Comparison of ENCODE assay signal across 26 cellular contexts in genomic region chr3:35201221-35201620, GRCh38.
"Had no signal": no experiment of that assay in that cellular context is flagged by ENCODE, and none has a peak within 500 bp of the region (broad histone marks: within the 10 kb centered on the region; RNA-seq: fewer than 3 reads in every experiment).

No MANE protein-coding gene starts in this region.

- H3K27ac Mint-ChIP-seq: activated CD4-positive, alpha-beta memory T cell treated with anti-CD3 and anti-CD28 coated beads for 36 hours; activated CD4-positive, alpha-beta T cell treated with anti-CD3 and anti-CD28 coated beads for 36 hours; activated CD4-positive, alpha-beta T cell treated with anti-CD3 and anti-CD28 coated beads, Interleukin-2, amount 10 ng/mL, durations not matched to agents 24 days and 14 days; activated CD8-positive, alpha-beta memory T cell treated with anti-CD3 and anti-CD28 coated beads, Interleukin-2, amount 10 ng/mL, durations not matched to agents 7 days and 5 days; activated CD8-positive, alpha-beta T cell treated with anti-CD3 and anti-CD28 coated beads, Interleukin-2, amount 10 ng/mL, durations not matched to agents 7 days and 5 days; activated naive CD4-positive, alpha-beta T cell treated with anti-CD3 and anti-CD28 coated beads for 36 hours; activated naive CD4-positive, alpha-beta T cell treated with anti-CD3 and anti-CD28 coated beads, Interleukin-2, amount 50 U/mL, for 72 hours; activated naive CD8-positive, alpha-beta T cell treated with anti-CD3 and anti-CD28 coated beads, Interleukin-2, amount 10 ng/mL, durations not matched to agents 7 days and 5 days; activated T-helper 1 cell treated with anti-CD3 and anti-CD28 coated beads, Interleukin-12 subunit alpha, Interleukin-12 subunit beta, Interleukin-2, Interleukin-4 antibody, amounts not matched to agents 30 ng/mL and 10 ng/mL and 1 ng/mL, durations not matched to agents 14 hours and 24 hours and 36 hours; activated T-helper 2 cell treated with anti-CD3 and anti-CD28 coated beads, Interferon-gamma antibody, Interleukin-2, Interleukin-4, amounts not matched to agents 10 μg/mL and 5 μg/mL and 100 μg/mL, durations not matched to agents 14 hours and 24 hours and 36 hours had no signal

- H3K27me3 Mint-ChIP-seq: activated CD4-positive, alpha-beta memory T cell treated with anti-CD3 and anti-CD28 coated beads for 36 hours; activated CD4-positive, alpha-beta T cell treated with anti-CD3 and anti-CD28 coated beads for 36 hours; activated CD4-positive, alpha-beta T cell treated with anti-CD3 and anti-CD28 coated beads, Interleukin-2, amount 10 ng/mL, durations not matched to agents 24 days and 14 days; activated CD8-positive, alpha-beta memory T cell treated with anti-CD3 and anti-CD28 coated beads, Interleukin-2, amount 10 ng/mL, durations not matched to agents 7 days and 5 days; activated naive CD8-positive, alpha-beta T cell treated with anti-CD3 and anti-CD28 coated beads, Interleukin-2, amount 10 ng/mL, durations not matched to agents 7 days and 5 days had no signal

- H3K9me3 Mint-ChIP-seq: activated naive CD4-positive, alpha-beta T cell treated with anti-CD3 and anti-CD28 coated beads for 36 hours; activated T-helper 1 cell treated with anti-CD3 and anti-CD28 coated beads, Interleukin-12 subunit alpha, Interleukin-12 subunit beta, Interleukin-2, Interleukin-4 antibody, amounts not matched to agents 30 ng/mL and 10 ng/mL and 1 ng/mL, durations not matched to agents 14 hours and 24 hours and 36 hours; activated T-helper 2 cell treated with anti-CD3 and anti-CD28 coated beads, Interferon-gamma antibody, Interleukin-2, Interleukin-4, amounts not matched to agents 10 μg/mL and 5 μg/mL and 100 μg/mL, durations not matched to agents 14 hours and 24 hours and 36 hours had no signal

- ATAC-seq: activated CD4-positive, alpha-beta T cell treated with anti-CD3 and anti-CD28 coated beads for 36 hours; activated CD8-positive, alpha-beta memory T cell treated with anti-CD3 and anti-CD28 coated beads, Interleukin-2, amount 10 ng/mL, durations not matched to agents 7 days and 5 days; activated CD8-positive, alpha-beta T cell treated with anti-CD3 and anti-CD28 coated beads, Interleukin-2, amount 10 ng/mL, durations not matched to agents 7 days and 5 days; activated naive CD4-positive, alpha-beta T cell treated with anti-CD3 and anti-CD28 coated beads, Interleukin-2, amount 50 U/mL, for 72 hours; gastroesophageal sphincter had no signal

- H3K4me1 Mint-ChIP-seq: activated CD4-positive, alpha-beta T cell treated with anti-CD3 and anti-CD28 coated beads for 36 hours; activated CD4-positive, alpha-beta T cell treated with anti-CD3 and anti-CD28 coated beads, Interleukin-2, amount 10 ng/mL, durations not matched to agents 24 days and 14 days; activated CD8-positive, alpha-beta memory T cell treated with anti-CD3 and anti-CD28 coated beads, Interleukin-2, amount 10 ng/mL, durations not matched to agents 7 days and 5 days; activated naive CD8-positive, alpha-beta T cell treated with anti-CD3 and anti-CD28 coated beads, Interleukin-2, amount 10 ng/mL, durations not matched to agents 7 days and 5 days had no signal

- H3K36me3 Mint-ChIP-seq: activated CD4-positive, alpha-beta memory T cell treated with anti-CD3 and anti-CD28 coated beads for 36 hours; activated CD8-positive, alpha-beta memory T cell treated with anti-CD3 and anti-CD28 coated beads, Interleukin-2, amount 10 ng/mL, durations not matched to agents 7 days and 5 days; activated naive CD4-positive, alpha-beta T cell treated with anti-CD3 and anti-CD28 coated beads, Interleukin-2, amount 50 U/mL, for 72 hours; activated naive CD8-positive, alpha-beta T cell treated with anti-CD3 and anti-CD28 coated beads, Interleukin-2, amount 10 ng/mL, durations not matched to agents 7 days and 5 days; brain had no signal

- DNase-seq: activated CD4-positive, alpha-beta memory T cell treated with anti-CD3 and anti-CD28 coated beads for 36 hours; activated CD4-positive, alpha-beta T cell treated with anti-CD3 and anti-CD28 coated beads for 36 hours; activated CD4-positive, alpha-beta T cell treated with anti-CD3 and anti-CD28 coated beads, Interleukin-2, amount 10 ng/mL, durations not matched to agents 24 days and 14 days; activated CD4-positive, CD25-positive, alpha-beta regulatory T cell; activated CD4-positive, CD25-positive, alpha-beta regulatory T cell treated with anti-CD3 and anti-CD28 coated beads, Interleukin-2, amount 50 U/mL, for 72 hours; activated CD8-positive, alpha-beta memory T cell treated with anti-CD3 and anti-CD28 coated beads, Interleukin-2, amount 10 ng/mL, durations not matched to agents 7 days and 5 days; activated CD8-positive, alpha-beta memory T cell treated with anti-CD3 and anti-CD28 coated beads, Interleukin-2, amount 50 U/mL, for 4 hours; activated CD8-positive, alpha-beta T cell treated with anti-CD3 and anti-CD28 coated beads, Interleukin-2, amount 10 ng/mL, durations not matched to agents 7 days and 5 days; activated effector memory CD4-positive, alpha-beta T cell treated with anti-CD3 and anti-CD28 coated beads, Interleukin-2, amount 50 U/mL, for 16 hours; activated naive CD4-positive, alpha-beta T cell treated with anti-CD3 and anti-CD28 coated beads for 36 hours; activated naive CD8-positive, alpha-beta T cell treated with anti-CD3 and anti-CD28 coated beads, Interleukin-2, amount 10 ng/mL, durations not matched to agents 7 days and 5 days; activated T-cell treated with anti-CD3 and anti-CD28 coated beads, Interleukin-2, amount 50 U/mL, for 1 hour; activated T-cell treated with anti-CD3 and anti-CD28 coated beads, Interleukin-2, amount 50 U/mL, for 48 hours; central memory CD4-positive, alpha-beta T cell; cerebellar nuclear complex; colonic mucosa; effector CD8-positive, alpha-beta T cell; esophagus squamous epithelium; foreskin melanocyte; head of caudate nucleus; T-helper 2 cell had no signal

- H3K4me3 Mint-ChIP-seq: activated CD4-positive, alpha-beta memory T cell treated with anti-CD3 and anti-CD28 coated beads for 36 hours; activated CD4-positive, alpha-beta T cell treated with anti-CD3 and anti-CD28 coated beads for 36 hours; activated CD4-positive, alpha-beta T cell treated with anti-CD3 and anti-CD28 coated beads, Interleukin-2, amount 10 ng/mL, durations not matched to agents 24 days and 14 days; activated CD8-positive, alpha-beta memory T cell treated with anti-CD3 and anti-CD28 coated beads, Interleukin-2, amount 10 ng/mL, durations not matched to agents 7 days and 5 days; activated CD8-positive, alpha-beta T cell treated with anti-CD3 and anti-CD28 coated beads, Interleukin-2, amount 10 ng/mL, durations not matched to agents 7 days and 5 days; activated naive CD4-positive, alpha-beta T cell treated with anti-CD3 and anti-CD28 coated beads for 36 hours; activated naive CD8-positive, alpha-beta T cell treated with anti-CD3 and anti-CD28 coated beads, Interleukin-2, amount 10 ng/mL, durations not matched to agents 7 days and 5 days; activated T-helper 1 cell treated with anti-CD3 and anti-CD28 coated beads, Interleukin-12 subunit alpha, Interleukin-12 subunit beta, Interleukin-2, Interleukin-4 antibody, amounts not matched to agents 30 ng/mL and 10 ng/mL and 1 ng/mL, durations not matched to agents 14 hours and 24 hours and 36 hours; brain had no signal
